Comparison of ENCODE assay signal across 8 cellular contexts in the genomic region with DNA sequence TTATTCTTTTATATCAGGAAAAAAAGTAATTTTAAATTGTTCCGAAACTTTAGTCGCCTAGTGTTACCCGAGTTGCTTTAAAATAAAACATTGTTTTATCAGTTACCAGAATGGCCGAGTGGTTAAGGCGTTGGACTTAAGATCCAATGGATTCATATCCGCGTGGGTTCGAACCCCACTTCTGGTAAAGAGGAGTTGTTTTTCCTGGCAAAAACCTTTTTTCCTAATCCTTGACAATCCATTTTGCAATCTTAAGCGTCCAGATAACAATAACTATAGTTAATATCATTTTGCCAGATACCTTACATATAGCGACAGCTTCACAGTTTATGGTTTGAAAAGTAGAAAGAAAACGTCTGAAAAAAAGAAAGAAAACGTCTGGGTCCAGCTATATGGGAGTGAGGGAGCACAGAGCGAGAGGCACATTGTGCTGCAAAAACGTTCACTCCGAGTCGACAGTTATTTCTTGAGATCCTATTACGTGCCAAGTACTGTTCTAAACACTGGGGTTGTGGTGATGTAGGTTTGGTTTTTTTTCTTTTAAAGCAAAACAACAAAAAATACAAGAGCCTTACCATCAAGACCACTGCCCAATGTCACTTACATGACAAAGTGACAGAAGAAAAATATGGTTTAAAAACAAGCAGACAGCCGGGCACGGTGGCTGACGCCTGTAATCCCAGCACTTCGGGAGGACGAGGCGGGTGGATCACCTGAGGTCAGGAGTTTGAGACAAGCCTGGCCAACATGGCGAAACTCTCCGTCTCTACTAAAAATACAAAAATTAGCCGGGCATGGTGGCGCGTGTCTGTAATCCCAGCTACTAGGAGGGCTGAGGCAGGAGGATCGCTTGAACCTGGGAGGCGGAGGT. TPM values are rescaled to one million over a fixed set of nuclear protein-coding genes. Genes with fewer than 3 reads are reported as not detected.
A peak's percentile ranks its signal among the peaks of the same experiment; 100 is the strongest.
DNase-seq lines count a peak whose midpoint lies in the region; ATAC-seq and TF ChIP-seq lines count a peak whose summit lies in the region.

No MANE protein-coding gene starts in this region.

- no peak for DNase-seq in activated T-cell treated with anti-CD3 and anti-CD28 coated beads, Interleukin-2, amount 50 U/mL, for 24 hours
- no peak for DNase-seq in activated T-cell treated with anti-CD3 and anti-CD28 coated beads for 4 hours
- peak; percentile 16 for DNase-seq in NCI-H748 treated with DMSO at 0.1 percent for 48 hours (lab: John Stamatoyannopoulos, UW)
- peak; percentile 77 for DNase-seq in astrocyte of the hippocampus (ENCODE audit: low read depth, low spot score)
- DNase-seq in inferior parietal cortex (ENCODE audit: extremely low spot score), result peak; percentile 79
- no peak for DNase-seq in stimulated activated effector memory CD8-positive, alpha-beta T cell treated with anti-CD3 and anti-CD28 coated beads, Interleukin-12 subunit alpha, Interleukin-12 subunit beta, amount 100 ng/mL, for 72 hours (ENCODE audit: low spot score in 2 of 2)
- DNase-seq in GM10266 (ENCODE audit: extremely low spot score), result no peak
- DNase-seq in mesenteric fat pad (ENCODE audit: low spot score), result no peak

- TF ChIP-seq CTCF in GM10266 (IDR thresholded peaks at IDR 0.05; ENCODE audit: control insufficient read depth, insufficient read depth, low read depth, missing control alignments), result no peak

- H3K27me3 Mint-ChIP-seq in activated T-cell treated with anti-CD3 and anti-CD28 coated beads, Interleukin-2, amount 50 U/mL, for 24 hours, result peaks cover 3% of the 10 kb centered on the region

- peaks cover 1% of the 10 kb centered on the region for H3K36me3 Mint-ChIP-seq in activated T-cell treated with anti-CD3 and anti-CD28 coated beads, Interleukin-2, amount 50 U/mL, for 24 hours (ENCODE audit: low read depth)
- H3K36me3 Mint-ChIP-seq in stimulated activated effector memory CD8-positive, alpha-beta T cell treated with anti-CD3 and anti-CD28 coated beads, Interleukin-12 subunit alpha, Interleukin-12 subunit beta, amount 100 ng/mL, for 72 hours, result peaks cover 40% of the 10 kb centered on the region

- H3K4me1 Mint-ChIP-seq in activated T-cell treated with anti-CD3 and anti-CD28 coated beads, Interleukin-2, amount 50 U/mL, for 24 hours (ENCODE audit: low read depth), result peaks cover 52% of the 10 kb centered on the region
- H3K4me1 Mint-ChIP-seq in stimulated activated effector memory CD8-positive, alpha-beta T cell treated with anti-CD3 and anti-CD28 coated beads, Interleukin-12 subunit alpha, Interleukin-12 subunit beta, amount 100 ng/mL, for 72 hours, result peaks cover 39% of the 10 kb centered on the region

- H3K27ac Mint-ChIP-seq in activated T-cell treated with anti-CD3 and anti-CD28 coated beads, Interleukin-2, amount 50 U/mL, for 24 hours, result peak overlapping the region; percentile 98
- peak overlapping the region; percentile 100 for H3K27ac Mint-ChIP-seq in stimulated activated effector memory CD8-positive, alpha-beta T cell treated with anti-CD3 and anti-CD28 coated beads, Interleukin-12 subunit alpha, Interleukin-12 subunit beta, amount 100 ng/mL, for 72 hours

- no peak for ATAC-seq in stimulated activated effector memory CD8-positive, alpha-beta T cell treated with anti-CD3 and anti-CD28 coated beads, Interleukin-12 subunit alpha, Interleukin-12 subunit beta, amount 100 ng/mL, for 72 hours

- H3K4me3 Mint-ChIP-seq in activated T-cell treated with anti-CD3 and anti-CD28 coated beads, Interleukin-2, amount 50 U/mL, for 24 hours, result peak overlapping the region; percentile 83
- H3K4me3 Mint-ChIP-seq in stimulated activated effector memory CD8-positive, alpha-beta T cell treated with anti-CD3 and anti-CD28 coated beads, Interleukin-12 subunit alpha, Interleukin-12 subunit beta, amount 100 ng/mL, for 72 hours, result peak overlapping the region; percentile 83

- no peaks in the 10 kb centered on the region for H3K9me3 Mint-ChIP-seq in activated T-cell treated with anti-CD3 and anti-CD28 coated beads, Interleukin-2, amount 50 U/mL, for 24 hours
- H3K9me3 Mint-ChIP-seq in stimulated activated effector memory CD8-positive, alpha-beta T cell treated with anti-CD3 and anti-CD28 coated beads, Interleukin-12 subunit alpha, Interleukin-12 subunit beta, amount 100 ng/mL, for 72 hours, result no peaks in the 10 kb centered on the region

RNA-seq across cellular contexts. Expression of gene OR4D9, which starts 40.5 kb away (rescaled TPM):
- not detected for total RNA-seq in mesenteric fat pad

RNA-seq across cellular contexts. Expression of gene OR4D11, which starts 48.5 kb away (rescaled TPM):
- total RNA-seq in mesenteric fat pad, result not detected

Comparison
In these comparisons a context has a peak if more than half of its experiments do, and no peak if none do; other contexts are left out.
1. DNase-seq: peak in NCI-H748 treated with DMSO at 0.1 percent for 48 hours (single experiment), astrocyte of the hippocampus (single experiment) and inferior parietal cortex (single experiment); none in activated T-cell treated with anti-CD3 and anti-CD28 coated beads, Interleukin-2, amount 50 U/mL, for 24 hours (single experiment), activated T-cell treated with anti-CD3 and anti-CD28 coated beads for 4 hours (single experiment), stimulated activated effector memory CD8-positive, alpha-beta T cell treated with anti-CD3 and anti-CD28 coated beads, Interleukin-12 subunit alpha, Interleukin-12 subunit beta, amount 100 ng/mL, for 72 hours (0 of 2), GM10266 (single experiment) and mesenteric fat pad (single experiment).